11 cellular contexts compared by ENCODE assay signal in genomic region chrX:40867352-40867751, GRCh38.
DNase-seq lines count a peak whose midpoint lies in the region; TF ChIP-seq lines count a peak whose summit lies in the region.
"Had no signal": no experiment of that assay in that cellular context is flagged by ENCODE, and none has a peak within 500 bp of the region (broad histone marks: within the 10 kb centered on the region; RNA-seq: fewer than 3 reads in every experiment).

No MANE protein-coding gene starts in this region.

- H3K4me3 Mint-ChIP-seq in chondrocyte (ENCODE audit: unreplicated experiment), result no peak overlapping the region
- H3K4me3 Mint-ChIP-seq: stimulated activated naive CD8-positive, alpha-beta T cell treated with anti-CD3 and anti-CD28 coated beads, Interleukin-15, Interleukin-2, amounts not matched to agents 100 ng/mL and 50 ng/mL, for 24 hours had no signal

- H3K9me3 Mint-ChIP-seq in chondrocyte (ENCODE audit: low read depth), result peaks cover 33% of the 10 kb centered on the region
- H3K9me3 Mint-ChIP-seq: stimulated activated naive CD8-positive, alpha-beta T cell treated with anti-CD3 and anti-CD28 coated beads, Interleukin-15, Interleukin-2, amounts not matched to agents 100 ng/mL and 50 ng/mL, for 24 hours had no signal

- peaks cover 32% of the 10 kb centered on the region for H3K4me1 Mint-ChIP-seq in chondrocyte (ENCODE audit: low read depth)

- no peaks in the 10 kb centered on the region for H3K27me3 Mint-ChIP-seq in chondrocyte (ENCODE audit: low read depth)

- TF ChIP-seq CTCF in chondrocyte (IDR thresholded peaks at IDR 0.05), result no peak

- no peaks in the 10 kb centered on the region for H3K36me3 Mint-ChIP-seq in chondrocyte (ENCODE audit: low read depth)

- H3K27ac Mint-ChIP-seq in chondrocyte (ENCODE audit: unreplicated experiment), result peak overlapping the region; percentile 84
- H3K27ac Mint-ChIP-seq: stimulated activated naive CD8-positive, alpha-beta T cell treated with anti-CD3 and anti-CD28 coated beads, Interleukin-15, Interleukin-2, amounts not matched to agents 100 ng/mL and 50 ng/mL, for 24 hours had no signal

- peak; percentile 24 for DNase-seq in AG08395 (ENCODE audit: low spot score)
- DNase-seq in LHCN-M2 (ENCODE audit: low read depth), result peak; percentile 52
- no peak for DNase-seq in chondrocyte (ENCODE audit: low spot score)
- DNase-seq in lung microvascular endothelial cell (ENCODE audit: low read depth in 2 of 2), result peak; percentile 78 to 89
- no peak for DNase-seq in MV-4-11 (lab: John Stamatoyannopoulos, UW)
- no peak for DNase-seq in DMS114 treated with DMSO at 0.1 percent for 48 hours (lab: John Stamatoyannopoulos, UW; ENCODE audit: unreplicated experiment)
- no peak for DNase-seq in NCI-H526 treated with DMSO at 0.1 percent for 48 hours (lab: John Stamatoyannopoulos, UW)
- no peak for DNase-seq in HuH-7 (ENCODE audit: low spot score)
- DNase-seq: mucosa of descending colon, NCI-H2171 treated with DMSO at 0.1 percent for 48 hours had no signal

Comparison
In these comparisons a context has a peak if more than half of its experiments do, and no peak if none do; other contexts are left out.
1. DNase-seq: peak in AG08395 (single experiment), LHCN-M2 (single experiment) and lung microvascular endothelial cell (2 of 2); none in chondrocyte (single experiment), MV-4-11 (single experiment), DMS114 treated with DMSO at 0.1 percent for 48 hours (single experiment), NCI-H526 treated with DMSO at 0.1 percent for 48 hours (single experiment) and HuH-7 (single experiment).